Comparison of ENCODE assay signal across 10 cellular contexts in genomic region chr3:14525685-14526631, GRCh38. TPM values are rescaled to one million over a fixed set of nuclear protein-coding genes. Genes with fewer than 3 reads are reported as not detected.
DNase-seq lines count a peak whose midpoint lies in the region; ATAC-seq and TF ChIP-seq lines count a peak whose summit lies in the region.
"Had no signal": no experiment of that assay in that cellular context is flagged by ENCODE, and none has a peak within 500 bp of the region (broad histone marks: within the 10 kb centered on the region; RNA-seq: fewer than 3 reads in every experiment).

No MANE protein-coding gene starts in this region.

- H3K36me3 ChIP-seq in RWPE2 (ENCODE audit: low read depth) (no peaks in the 10 kb centered on the region), heart right ventricle (peaks cover 0 to 5% (median 0%) of the 10 kb centered on the region in 9 donors), skeletal muscle tissue (ENCODE audit: control insufficient read depth in 3 of 3, insufficient read depth in 3 of 3, low read length in 3 of 3) (peaks cover 0 to 4% (median 1%) of the 10 kb centered on the region in 3 donors)

- H3K4me1 ChIP-seq in RWPE2 (ENCODE audit: insufficient read depth, poor library complexity, severe bottlenecking) = no peaks in the 10 kb centered on the region
- peaks cover 21 to 68% (median 47%) of the 10 kb centered on the region in 9 donors for H3K4me1 ChIP-seq in heart right ventricle
- H3K4me1 ChIP-seq in skeletal muscle tissue (ENCODE audit: control insufficient read depth in 3 of 3, insufficient read depth in 3 of 3, low read length in 3 of 3) = peaks cover 63 to 69% (median 64%) of the 10 kb centered on the region in 3 donors
- H3K4me1 ChIP-seq: body of pancreas had no signal

- H3K27ac Mint-ChIP-seq in CD14-positive monocyte = no peak overlapping the region

- no peaks in the 10 kb centered on the region for H3K4me1 Mint-ChIP-seq in CD14-positive monocyte

- H3K9me3 Mint-ChIP-seq in CD14-positive monocyte = peaks cover 0 to 4% (median 0%) of the 10 kb centered on the region in 7 donors

- H3K27me3 ChIP-seq in RWPE2 (ENCODE audit: insufficient read depth, poor library complexity, severe bottlenecking) (no peaks in the 10 kb centered on the region), heart right ventricle (peaks cover 0 to 5% (median 0%) of the 10 kb centered on the region in 7 donors), skeletal muscle tissue (ENCODE audit: control insufficient read depth in 3 of 3, insufficient read depth in 3 of 3, low read length in 3 of 3) (no peaks in the 10 kb centered on the region)
- H3K27me3 ChIP-seq: body of pancreas had no signal

- intact Hi-C loops in heart right ventricle (cut with DNase I) = no loop called here
- intact Hi-C loops in CD14-positive monocyte (cut with micrococcal nuclease) = no loop called here

- peak; percentile 45 for DNase-seq in GM04503 (ENCODE audit: low read depth)
- DNase-seq in RWPE2 (ENCODE audit: low spot score) = peak; percentile 15
- DNase-seq in heart right ventricle = no peak
- no peak for DNase-seq in GM20000 (ENCODE audit: low spot score)
- DNase-seq in middle frontal gyrus (ENCODE audit: extremely low spot score, low spot score) = no peak
- DNase-seq in CD14-positive monocyte (ENCODE audit: low spot score) = no peak
- DNase-seq: activated CD4-positive, alpha-beta T cell treated with anti-CD3 and anti-CD28 coated beads for 4 hours; hippocampal formation had no signal

- H3K4me3 ChIP-seq in RWPE2 (ENCODE audit: severe bottlenecking) (no peak overlapping the region), heart right ventricle (peak overlapping the region in 4 of 10 donors; percentile 15 to 33 (median 23)), skeletal muscle tissue (ENCODE audit: low read length in 3 of 3) (peak overlapping the region; percentile 39 to 60 (median 41))
- H3K4me3 ChIP-seq: body of pancreas had no signal

- H3K9me3 ChIP-seq in RWPE2 (ENCODE audit: severe bottlenecking) (no peaks in the 10 kb centered on the region), heart right ventricle (peaks cover 0 to 10% (median 0%) of the 10 kb centered on the region in 11 donors), skeletal muscle tissue (ENCODE audit: control insufficient read depth in 3 of 3, low read length in 3 of 3) (no peaks in the 10 kb centered on the region)
- H3K9me3 ChIP-seq: body of pancreas had no signal

- H3K27ac ChIP-seq in RWPE2 (ENCODE audit: poor library complexity, severe bottlenecking) (no peak overlapping the region), heart right ventricle (peak overlapping the region; percentile 56 to 96 (median 87)), skeletal muscle tissue (ENCODE audit: low read depth, low read length) (peak overlapping the region; percentile 99)
- H3K27ac ChIP-seq: body of pancreas had no signal

- H3K27me3 Mint-ChIP-seq in CD14-positive monocyte (ENCODE audit: low read depth in 3 of 3) = peaks cover 4 to 9% (median 9%) of the 10 kb centered on the region in 3 donors

- WGBS in heart right ventricle, 2 donors = 36 to 40% methylated on average over 17 of the region's 17 CpGs

- H3K4me3 Mint-ChIP-seq in CD14-positive monocyte = no peak overlapping the region

- peak overlapping the region; percentile 69 to 89 (median 69) for H3K9ac ChIP-seq in skeletal muscle tissue (ENCODE audit: low read depth in 1 of 3, low read length in 3 of 3)

- ATAC-seq in RWPE2 (ENCODE audit: low read depth) (no peak), heart right ventricle (peak in 3 of 8 donors; percentile 4 to 9 (median 9))
- ATAC-seq: body of pancreas had no signal

- no peaks in the 10 kb centered on the region for H3K36me3 Mint-ChIP-seq in CD14-positive monocyte

- no peak for TF ChIP-seq CTCF in RWPE2 (IDR thresholded peaks at IDR 0.05; ENCODE audit: poor library complexity, severe bottlenecking)
- TF ChIP-seq CTCF in heart right ventricle (IDR thresholded peaks at IDR 0.05) = no peak
- no peak for TF ChIP-seq CTCF in GM20000 (IDR thresholded peaks at IDR 0.05; ENCODE audit: extremely low read depth, missing control alignments)
- no peak for TF ChIP-seq CTCF in CD14-positive monocyte (IDR thresholded peaks at IDR 0.05)

RNA-seq across cellular contexts. Expression of gene GRIP2, which starts 14.2 kb away (rescaled TPM):
- 10 to 100 TPM; 13.2 to 70.1 (median 39.4) TPM for total RNA-seq in heart right ventricle
- 10 to 100 TPM in 1 of 2 donors, 1 to 10 TPM in 1; 7.4 to 56.8 TPM for polyA plus RNA-seq in heart right ventricle
- 8.9 TPM for total RNA-seq in skeletal muscle tissue
- not detected for polyA plus RNA-seq in CD14-positive monocyte

Comparison
In these comparisons a context has a peak if more than half of its experiments do, and no peak if none do; other contexts are left out.
1. DNase-seq: peak in GM04503 (single experiment) and RWPE2 (single experiment); none in heart right ventricle (0 of 2), GM20000 (single experiment), middle frontal gyrus (single experiment) and CD14-positive monocyte (single experiment).